Comparison of ENCODE assay signal across 19 cellular contexts in genomic region chr12:47769234-47770085, GRCh38. TPM values are rescaled to one million over a fixed set of nuclear protein-coding genes. Genes with fewer than 3 reads are reported as not detected.
A peak's percentile ranks its signal among the peaks of the same experiment; 100 is the strongest.
DNase-seq lines count a peak whose midpoint lies in the region; ATAC-seq and TF ChIP-seq lines count a peak whose summit lies in the region.
"Had no signal": no experiment of that assay in that cellular context is flagged by ENCODE, and none has a peak within 500 bp of the region (broad histone marks: within the 10 kb centered on the region; RNA-seq: fewer than 3 reads in every experiment).

No MANE protein-coding gene starts in this region.

- no peak overlapping the region for H2BK12ac ChIP-seq in neuronal stem cell (ENCODE audit: low read length)

- no peak overlapping the region for H3K9ac ChIP-seq in neuronal stem cell (ENCODE audit: low read depth, low read length, poor library complexity)
- H3K9ac ChIP-seq: KMS-11 had no signal

- intact Hi-C loops in Panc1 (cut with micrococcal nuclease; ENCODE audit: unreplicated experiment): no loop called here

- H2BK15ac ChIP-seq in neuronal stem cell (ENCODE audit: low read length): no peak overlapping the region

- no peak overlapping the region for H2BK5ac ChIP-seq in neuronal stem cell (ENCODE audit: low read length)

- H3K4me2 ChIP-seq in neuronal stem cell (ENCODE audit: insufficient read depth, low read length, poor library complexity, severe bottlenecking): no peak overlapping the region
- H3K4me2 ChIP-seq: KMS-11 had no signal

- peak overlapping the region; percentile 50 for H2AFZ ChIP-seq in neuronal stem cell (ENCODE audit: low read length)

- H3K4ac ChIP-seq in neuronal stem cell (ENCODE audit: low read length): no peak overlapping the region

- no TSS peak for BruUV-seq in Panc1 (replicated peaks; lab: Mats Ljungman, UMichigan)

- DNase-seq in GM12864 (ENCODE audit: low read depth): no peak
- no peak for DNase-seq in Panc1 (ENCODE audit: low read depth, low spot score)
- DNase-seq in erythroblast (lab: John Stamatoyannopoulos, UW): peak; percentile 36 to 56
- no peak for DNase-seq in neuronal stem cell (ENCODE audit: low spot score)
- no peak for DNase-seq in NCI-H2196 (lab: John Stamatoyannopoulos, UW; ENCODE audit: unreplicated experiment)
- no peak for DNase-seq in NCI-H2227 treated with DMSO at 0.1 percent for 48 hours (lab: John Stamatoyannopoulos, UW)
- DNase-seq: Calu3; CD4-positive, CD25-positive, alpha-beta regulatory T cell; DMS79; MG63; NCI-H1105; NCI-H187; NCI-H510A; NCI-H82; RPMI8226 had no signal

- no peak overlapping the region for H4K8ac ChIP-seq in neuronal stem cell (ENCODE audit: low read depth, low read length)

- ATAC-seq in Panc1 (no peak), HG02884 (IDR thresholded peaks at IDR 0.05; ENCODE audit: unreplicated experiment) (no peak)

- H3K27me3 ChIP-seq in Panc1 (ENCODE audit: control insufficient read depth, insufficient read depth, low read length): no peaks in the 10 kb centered on the region
- H3K27me3 ChIP-seq in neuronal stem cell (ENCODE audit: control insufficient read depth in 3 of 3, insufficient read depth in 3 of 3, low read depth in 1 of 3, low read length in 3 of 3): peaks cover 0 to 5% (median 0%) of the 10 kb centered on the region in 3 experiments
- H3K27me3 ChIP-seq: MG63 had no signal

- no CpG with 5 or more reads among the region's 4 CpGs for WGBS in neuronal stem cell (ENCODE audit: extremely low coverage in 2 of 2, insufficient read length in 2 of 2, insufficient replicate concordance in 1 of 2), 2 donors

- no peak overlapping the region for H3K14ac ChIP-seq in neuronal stem cell (ENCODE audit: low read length)

- H2AK5ac ChIP-seq in neuronal stem cell (ENCODE audit: low read depth, low read length): no peak overlapping the region

- H3K4me1 ChIP-seq in Panc1 (ENCODE audit: control insufficient read depth, insufficient read depth, low read length) (peaks cover 32% of the 10 kb centered on the region), neuronal stem cell (ENCODE audit: control insufficient read depth in 2 of 2, insufficient read depth in 1 of 2, low read depth in 1 of 2, low read length in 2 of 2) (peaks cover 15% of the 10 kb centered on the region in 2 donors)

- TF ChIP-seq POLR2A in erythroblast (IDR thresholded peaks at IDR 0.05; ENCODE audit: low read length): no peak

- CTCF ChIA-PET in Panc1 (lab: Charles Lee): interaction anchor here (0.6 to 1.0 kb wide), 2 partner anchors 25 to 41 kb away, joined by 3 read pairs; no protein-coding TSS in a partner anchor

- no peak overlapping the region for H3K18ac ChIP-seq in neuronal stem cell (ENCODE audit: low read length)

- H3K4me3 ChIP-seq in GM12864 (ENCODE audit: low read depth, low read length) (no peak overlapping the region), Panc1 (ENCODE audit: low read depth in 2 of 2, low read length in 2 of 2) (no peak overlapping the region), neuronal stem cell (ENCODE audit: low read length in 2 of 2) (no peak overlapping the region)
- H3K4me3 ChIP-seq: HAP-1, MG63 had no signal

- H3K79me1 ChIP-seq in neuronal stem cell (ENCODE audit: low read depth, low read length): no peaks in the 10 kb centered on the region

- H4K91ac ChIP-seq in neuronal stem cell (ENCODE audit: low read depth, low read length, poor library complexity): no peak overlapping the region

- H3K9me3 ChIP-seq in Panc1 (ENCODE audit: control insufficient read depth, insufficient read depth, low read depth, low read length): no peaks in the 10 kb centered on the region
- H3K9me3 ChIP-seq in neuronal stem cell (replicated peaks in 1 of 2; ENCODE audit: control insufficient read depth in 2 of 2, insufficient read depth in 1 of 2, low read depth in 1 of 2, low read length in 2 of 2): no peaks in the 10 kb centered on the region
- H3K9me3 ChIP-seq: HAP-1, MG63 had no signal

- in situ Hi-C loops in Panc1 (cut with HindIII; ENCODE audit: low pct_unique_long_range_greater_than_20kb, low sequenced_read_pairs): no loop called here

- H3K36me3 ChIP-seq in Panc1 (ENCODE audit: control insufficient read depth, insufficient read depth, low read length) (no peaks in the 10 kb centered on the region; the same call in 1 of the 2 replicates), neuronal stem cell (replicated peaks in 1 of 2; ENCODE audit: control insufficient read depth in 2 of 2, insufficient read depth in 2 of 2, low read length in 2 of 2) (no peaks in the 10 kb centered on the region)
- H3K36me3 ChIP-seq: HAP-1, MG63 had no signal

- POLR2A ChIA-PET in Panc1 (lab: Charles Lee): interaction anchor here (0.5 to 0.6 kb wide), 2 partner anchors 58 to 771 kb away, joined by 4 to 5 read pairs; no protein-coding TSS in a partner anchor

- TF ChIP-seq CTCF in GM12864 (IDR thresholded peaks at IDR 0.05; ENCODE audit: low read depth, low read length, missing control alignments) (peak; percentile 3), Panc1 (IDR thresholded peaks at IDR 0.05) (no peak)

- no peak overlapping the region for H2BK120ac ChIP-seq in neuronal stem cell (ENCODE audit: low read depth, low read length)

- H3K23ac ChIP-seq in neuronal stem cell (ENCODE audit: low read depth, low read length, poor library complexity): no peak overlapping the region

- H3K27ac ChIP-seq in Panc1 (ENCODE audit: low read length) (peak overlapping the region; percentile 75; the same call in 1 of the 2 replicates), neuronal stem cell (replicated peaks; ENCODE audit: low read length) (no peak overlapping the region)
- H3K27ac ChIP-seq: KMS-11 had no signal

RNA-seq across cellular contexts. Expression of gene SLC48A1, which starts 3.6 kb away (rescaled TPM):
- 32.0 TPM for total RNA-seq in Panc1 (2021; ENCODE audit: unreplicated experiment)
- 27.4 TPM for polyA plus RNA-seq in Panc1 (2012; ENCODE audit: insufficient read length)
- 12.5 TPM for polyA plus RNA-seq in neuronal stem cell (2013, experiment 1 of 2)
- polyA plus RNA-seq in neuronal stem cell (2013, experiment 2 of 2): 12.3 TPM

RNA-seq across cellular contexts. Expression of gene RAPGEF3, which starts 10.8 kb away (rescaled TPM):
- 5.8 TPM for total RNA-seq in Panc1 (2021; ENCODE audit: unreplicated experiment)
- 2.5 TPM for polyA plus RNA-seq in Panc1 (2012; ENCODE audit: insufficient read length)
- 1.3 TPM for polyA plus RNA-seq in neuronal stem cell (2013, experiment 1 of 2)
- 1.1 TPM for polyA plus RNA-seq in neuronal stem cell (2013, experiment 2 of 2)

RNA-seq across cellular contexts. Expression of gene ENDOU, which starts 44.2 kb away (rescaled TPM):
- not detected for total RNA-seq in Panc1 (2021; ENCODE audit: unreplicated experiment)
- polyA plus RNA-seq in Panc1 (2012; ENCODE audit: insufficient read length): not detected
- not detected for polyA plus RNA-seq in neuronal stem cell (2013, experiment 1 of 2)
- 0.07 TPM for polyA plus RNA-seq in neuronal stem cell (2013, experiment 2 of 2)
- total RNA-seq: Calu3; CD4-positive, CD25-positive, alpha-beta regulatory T cell; SK-MEL-5 had no signal

RNA-seq across cellular contexts. Expression of gene HDAC7, which starts 50.2 kb away (rescaled TPM):
- 84.2 TPM for total RNA-seq in Panc1 (2021; ENCODE audit: unreplicated experiment)
- polyA plus RNA-seq in Panc1 (2012; ENCODE audit: insufficient read length): 63.0 TPM
- polyA plus RNA-seq in neuronal stem cell (2013, experiment 1 of 2): 26.3 TPM
- polyA plus RNA-seq in neuronal stem cell (2013, experiment 2 of 2): 27.4 TPM

Comparison
In these comparisons a context has a peak if more than half of its experiments do, and no peak if none do; other contexts are left out.
1. DNase-seq: peak in erythroblast (2 of 2); none in GM12864 (single experiment), Panc1 (single experiment), neuronal stem cell (single experiment), NCI-H2196 (single experiment) and NCI-H2227 treated with DMSO at 0.1 percent for 48 hours (single experiment).